1 cellular context compared by ENCODE assay signal in genomic region chr2:166888180-166888579, GRCh38.
TF ChIP-seq lines count a peak whose summit lies in the region.

XIRP2 (plus strand) TSS chr2:166888480; CDS start chr2:166903483, 15,003 bp downstream.

TF ChIP-seq in IMR-90, 13 proteins besides CTCF, POLR2A, EP300 and RAD21:
- TF ChIP-seq FOS (IDR thresholded peaks at IDR 0.05; ENCODE audit: low read depth, low read length): no peak
TF ChIP-seq in IMR-90: peak in this region for 0.
